23 cellular contexts compared by ENCODE assay signal in the genomic region with DNA sequence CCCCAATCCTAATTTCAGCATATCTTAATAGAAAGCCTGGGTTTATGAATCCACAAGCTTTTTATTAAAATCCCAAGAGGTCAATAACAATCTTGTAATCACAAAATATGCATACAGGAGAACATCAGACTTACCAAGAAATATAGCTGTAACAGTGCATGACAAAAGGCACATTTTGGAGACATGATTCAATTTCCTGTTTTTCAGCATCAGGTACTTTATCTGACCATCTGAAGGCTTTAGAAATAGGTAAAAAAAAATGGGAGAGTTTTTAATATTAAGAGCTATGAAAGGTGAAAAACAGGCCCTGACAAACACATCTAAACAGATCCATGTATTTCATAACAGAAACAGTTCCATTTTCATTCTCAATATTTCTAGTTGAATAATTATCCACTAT.
"Had no signal": no experiment of that assay in that cellular context is flagged by ENCODE, and none has a peak within 500 bp of the region (broad histone marks: within the 10 kb centered on the region; RNA-seq: fewer than 3 reads in every experiment).

No MANE protein-coding gene starts in this region.

- H3K4me1 Mint-ChIP-seq: activated naive CD8-positive, alpha-beta T cell treated with anti-CD3 and anti-CD28 coated beads, Interleukin-2, amount 10 ng/mL, durations not matched to agents 7 days and 5 days had no signal

- H3K4me1 ChIP-seq: sigmoid colon, testis had no signal

- H3K4me3 Mint-ChIP-seq: activated CD4-positive, alpha-beta memory T cell treated with anti-CD3 and anti-CD28 coated beads for 36 hours; activated naive CD4-positive, alpha-beta T cell treated with anti-CD3 and anti-CD28 coated beads for 36 hours; activated naive CD8-positive, alpha-beta T cell treated with anti-CD3 and anti-CD28 coated beads, Interleukin-2, amount 10 ng/mL, durations not matched to agents 7 days and 5 days; activated T-cell treated with anti-CD3 and anti-CD28 coated beads, Interleukin-2, amount 50 U/mL, for 72 hours; endodermal cell; nephron progenitor cell; T-helper 1 cell treated with Interleukin-12 subunit alpha and Interleukin-12 subunit beta and Interleukin-4 antibody, amounts not matched to agents 30 μg/mL and 1 μg/mL, for 36 hours had no signal

- ATAC-seq: activated T-cell treated with anti-CD3 and anti-CD28 coated beads, Interleukin-2, amount 50 U/mL, for 72 hours; left lobe of liver; lower lobe of right lung; mucosa of descending colon had no signal

- H3K27me3 ChIP-seq: sigmoid colon, testis had no signal

- H3K9me3 ChIP-seq: lower lobe of right lung, mucosa of descending colon, sigmoid colon, testis had no signal

- H3K36me3 Mint-ChIP-seq: activated CD4-positive, alpha-beta memory T cell treated with anti-CD3 and anti-CD28 coated beads for 36 hours; activated naive CD8-positive, alpha-beta T cell treated with anti-CD3 and anti-CD28 coated beads, Interleukin-2, amount 10 ng/mL, durations not matched to agents 7 days and 5 days had no signal

- H3K36me3 ChIP-seq: lower lobe of right lung, sigmoid colon had no signal

- DNase-seq: activated CD4-positive, alpha-beta memory T cell treated with anti-CD3 and anti-CD28 coated beads for 36 hours; activated CD4-positive, alpha-beta T cell treated with anti-CD3 and anti-CD28 coated beads for 48 hours; activated effector memory CD4-positive, alpha-beta T cell treated with Interleukin-2 at 50 U/mL for 16 hours; activated naive CD4-positive, alpha-beta T cell treated with anti-CD3 and anti-CD28 coated beads for 36 hours; activated naive CD8-positive, alpha-beta T cell treated with anti-CD3 and anti-CD28 coated beads, Interleukin-2, amount 10 ng/mL, durations not matched to agents 7 days and 5 days; activated T-cell treated with anti-CD3 and anti-CD28 coated beads, Interleukin-2, amount 50 U/mL, for 72 hours; amniotic stem cell; cerebellar nuclear complex; erythroblast; foreskin fibroblast; kidney; lower lobe of right lung; mucosa of descending colon; nephron progenitor cell; sigmoid colon; stimulated activated CD4-positive, alpha-beta T cell treated with anti-CD3 and anti-CD28 coated beads, Interleukin-4, amount 100 ng/mL, for 1 hour; stimulated activated naive CD4-positive, alpha-beta T cell; testis; trophoblast cell had no signal

- H3K27me3 Mint-ChIP-seq: activated CD4-positive, alpha-beta memory T cell treated with anti-CD3 and anti-CD28 coated beads for 36 hours had no signal

- H3K27ac Mint-ChIP-seq: activated CD4-positive, alpha-beta memory T cell treated with anti-CD3 and anti-CD28 coated beads for 36 hours; activated naive CD4-positive, alpha-beta T cell treated with anti-CD3 and anti-CD28 coated beads for 36 hours; activated naive CD8-positive, alpha-beta T cell treated with anti-CD3 and anti-CD28 coated beads, Interleukin-2, amount 10 ng/mL, durations not matched to agents 7 days and 5 days; activated T-cell treated with anti-CD3 and anti-CD28 coated beads, Interleukin-2, amount 50 U/mL, for 72 hours; endodermal cell; nephron progenitor cell; T-helper 1 cell treated with Interleukin-12 subunit alpha and Interleukin-12 subunit beta and Interleukin-4 antibody, amounts not matched to agents 30 μg/mL and 1 μg/mL, for 36 hours had no signal

- H3K4me3 ChIP-seq: coronary artery, lower lobe of right lung, mucosa of descending colon, sigmoid colon, testis had no signal

- H3K9me3 Mint-ChIP-seq: activated CD4-positive, alpha-beta memory T cell treated with anti-CD3 and anti-CD28 coated beads for 36 hours; activated naive CD4-positive, alpha-beta T cell treated with anti-CD3 and anti-CD28 coated beads for 36 hours; activated naive CD8-positive, alpha-beta T cell treated with anti-CD3 and anti-CD28 coated beads, Interleukin-2, amount 10 ng/mL, durations not matched to agents 7 days and 5 days; activated T-cell treated with anti-CD3 and anti-CD28 coated beads, Interleukin-2, amount 50 U/mL, for 72 hours; endodermal cell; nephron progenitor cell; T-helper 1 cell treated with Interleukin-12 subunit alpha and Interleukin-12 subunit beta and Interleukin-4 antibody, amounts not matched to agents 30 μg/mL and 1 μg/mL, for 36 hours had no signal

- H3K27ac ChIP-seq: coronary artery, sigmoid colon, testis had no signal
